7 cellular contexts compared by ENCODE assay signal in genomic region chr1:236141447-236142357, GRCh38. TPM values are rescaled to one million over a fixed set of nuclear protein-coding genes. Genes with fewer than 3 reads are reported as not detected.
DNase-seq lines count a peak whose midpoint lies in the region; ATAC-seq and TF ChIP-seq lines count a peak whose summit lies in the region.

No MANE protein-coding gene starts in this region.

- peak overlapping the region; percentile 64 for H3K27ac Mint-ChIP-seq in activated naive CD8-positive, alpha-beta T cell

- H3K9me3 Mint-ChIP-seq in activated naive CD8-positive, alpha-beta T cell (ENCODE audit: low read depth) = no peaks in the 10 kb centered on the region

- H2AFZ ChIP-seq in DND-41 (ENCODE audit: low read depth, low read length) = peak overlapping the region; percentile 80
- H2AFZ ChIP-seq in osteoblast (ENCODE audit: low read length) = peak overlapping the region; percentile 88

- 0 to 2% (median 1%) methylated on average over 46 to 83 of the region's 83 CpGs for WGBS in heart left ventricle, 4 donors

- peaks cover 7% of the 10 kb centered on the region for H3K27me3 Mint-ChIP-seq in activated naive CD8-positive, alpha-beta T cell

- H3K79me2 ChIP-seq in DND-41 (ENCODE audit: insufficient read depth, low read length) = peaks cover 36% of the 10 kb centered on the region
- peaks cover 26% of the 10 kb centered on the region for H3K79me2 ChIP-seq in osteoblast (ENCODE audit: insufficient read depth, low read length)

- no peaks in the 10 kb centered on the region for H3K9me3 ChIP-seq in DND-41 (ENCODE audit: insufficient read depth, low read length, severe bottlenecking)
- H3K9me3 ChIP-seq in heart left ventricle = no peaks in the 10 kb centered on the region
- H3K9me3 ChIP-seq in osteoblast (ENCODE audit: low read depth, low read length) = no peaks in the 10 kb centered on the region

- H3K4me1 ChIP-seq in DND-41 (ENCODE audit: insufficient read depth, low read length) (peaks cover 31% of the 10 kb centered on the region), heart left ventricle (peaks cover 0 to 43% (median 20%) of the 10 kb centered on the region in 12 donors), osteoblast (ENCODE audit: insufficient read depth, low read length) (peaks cover 18% of the 10 kb centered on the region)

- ATAC-seq in DND-41 (ENCODE audit: insufficient read depth, low read depth) (peak; percentile 34), GM21737 (IDR thresholded peaks at IDR 0.05; ENCODE audit: unreplicated experiment) (peak; percentile 23), heart left ventricle (peak; percentile 32 to 54 (median 47))

- peaks cover 35% of the 10 kb centered on the region for H3K4me1 Mint-ChIP-seq in activated naive CD8-positive, alpha-beta T cell (ENCODE audit: low read depth)

- H3K4me2 ChIP-seq in DND-41 (ENCODE audit: insufficient read depth, low read length) (peak overlapping the region; percentile 67), osteoblast (ENCODE audit: insufficient read depth, low read length) (peak overlapping the region; percentile 88)

- peak overlapping the region; percentile 49 for H3K4me3 ChIP-seq in DND-41 (ENCODE audit: low read depth in 1 of 2, low read length in 2 of 2)
- H3K4me3 ChIP-seq in heart left ventricle = peak overlapping the region; percentile 44 to 98 (median 80)
- peak overlapping the region; percentile 72 for H3K4me3 ChIP-seq in osteoblast (ENCODE audit: insufficient read depth, low read length)

- H3K4me3 Mint-ChIP-seq in activated naive CD8-positive, alpha-beta T cell = peak overlapping the region; percentile 86

- H3K27me3 ChIP-seq in DND-41 (ENCODE audit: insufficient read depth, low read length, poor library complexity) (peaks cover 26% of the 10 kb centered on the region), heart left ventricle (peaks cover 0 to 12% (median 0%) of the 10 kb centered on the region in 9 donors), osteoblast (ENCODE audit: insufficient read depth, low read length) (peaks cover 9% of the 10 kb centered on the region)

- H3K27ac ChIP-seq in DND-41 (ENCODE audit: low read length) = no peak overlapping the region
- H3K27ac ChIP-seq in heart left ventricle = peak overlapping the region in 10 of 12 donors; percentile 5 to 75 (median 57)
- H3K27ac ChIP-seq in osteoblast (ENCODE audit: low read depth, low read length) = no peak overlapping the region

- no peak for TF ChIP-seq POLR2A in heart left ventricle (IDR thresholded peaks at IDR 0.05)

- H4K20me1 ChIP-seq in DND-41 (ENCODE audit: insufficient read depth, low read length) = peaks cover 17% of the 10 kb centered on the region
- peaks cover 24% of the 10 kb centered on the region for H4K20me1 ChIP-seq in osteoblast (ENCODE audit: insufficient read depth, low read length)

- TF ChIP-seq CTCF in DND-41 (IDR thresholded peaks at IDR 0.05; ENCODE audit: borderline replicate concordance, extremely low read depth, low read length, poor library complexity, severe bottlenecking) (no peak), heart left ventricle (IDR thresholded peaks at IDR 0.05) (no peak), osteoblast (IDR thresholded peaks at IDR 0.05; ENCODE audit: extremely low read depth, low read depth, low read length) (no peak)

- no peak for DNase-seq in DND-41
- peak; percentile 12 for DNase-seq in NCI-H1694 treated with DMSO at 0.1 percent for 48 hours (lab: John Stamatoyannopoulos, UW)
- peak in 1 of 5 donors; percentile 59 for DNase-seq in heart left ventricle
- peak; percentile 96 for DNase-seq in osteoblast (ENCODE audit: insufficient read length, low spot score, missing footprints)
- no peak for DNase-seq in NCI-H446 treated with DMSO at 0.1 percent for 48 hours (lab: John Stamatoyannopoulos, UW)

- peak overlapping the region; percentile 49 for H3K9ac ChIP-seq in DND-41 (ENCODE audit: low read depth, low read length)

- no peaks in the 10 kb centered on the region for H3K36me3 Mint-ChIP-seq in activated naive CD8-positive, alpha-beta T cell

- H3K36me3 ChIP-seq in DND-41 (ENCODE audit: insufficient read depth, low read length) (no peaks in the 10 kb centered on the region; the same call in 1 of the 2 replicates), heart left ventricle (peaks cover 0 to 11% (median 0%) of the 10 kb centered on the region in 9 donors), osteoblast (ENCODE audit: insufficient read depth, low read length) (no peaks in the 10 kb centered on the region)

- intact Hi-C loops in heart left ventricle (cut with DNase I) = loop anchor here in 3 of 10 donors (2.0 to 10.0 kb wide), 3 partner anchors 139 to 143 kb away; partner anchors contain the start of gene ERO1B (in 3 of the 3)

RNA-seq across cellular contexts. Expression of gene GPR137B, which starts 0.6 kb away (rescaled TPM):
- total RNA-seq in heart left ventricle (10 to 100 TPM; 27.7 to 49.8 (median 48.4) TPM), osteoblast (23.5 and 28.9 TPM in 2 replicates)
- polyA plus RNA-seq in heart left ventricle = 10 to 100 TPM; 14.9 to 37.4 TPM

Comparison
In these comparisons a context has a peak if more than half of its experiments do, and no peak if none do; other contexts are left out.
1. DNase-seq: peak in NCI-H1694 treated with DMSO at 0.1 percent for 48 hours (single experiment) and osteoblast (single experiment); none in DND-41 (single experiment) and NCI-H446 treated with DMSO at 0.1 percent for 48 hours (single experiment).
2. H3K27ac ChIP-seq: peak in heart left ventricle (10 of 12); none in DND-41 (single experiment) and osteoblast (single experiment).
3. Peak in every context shown above with its lines, with median percentiles within 50 percentile points of each other: ATAC-seq and H3K4me3 ChIP-seq.